Comparison of ENCODE assay signal across 1 cellular context in the genomic region with DNA sequence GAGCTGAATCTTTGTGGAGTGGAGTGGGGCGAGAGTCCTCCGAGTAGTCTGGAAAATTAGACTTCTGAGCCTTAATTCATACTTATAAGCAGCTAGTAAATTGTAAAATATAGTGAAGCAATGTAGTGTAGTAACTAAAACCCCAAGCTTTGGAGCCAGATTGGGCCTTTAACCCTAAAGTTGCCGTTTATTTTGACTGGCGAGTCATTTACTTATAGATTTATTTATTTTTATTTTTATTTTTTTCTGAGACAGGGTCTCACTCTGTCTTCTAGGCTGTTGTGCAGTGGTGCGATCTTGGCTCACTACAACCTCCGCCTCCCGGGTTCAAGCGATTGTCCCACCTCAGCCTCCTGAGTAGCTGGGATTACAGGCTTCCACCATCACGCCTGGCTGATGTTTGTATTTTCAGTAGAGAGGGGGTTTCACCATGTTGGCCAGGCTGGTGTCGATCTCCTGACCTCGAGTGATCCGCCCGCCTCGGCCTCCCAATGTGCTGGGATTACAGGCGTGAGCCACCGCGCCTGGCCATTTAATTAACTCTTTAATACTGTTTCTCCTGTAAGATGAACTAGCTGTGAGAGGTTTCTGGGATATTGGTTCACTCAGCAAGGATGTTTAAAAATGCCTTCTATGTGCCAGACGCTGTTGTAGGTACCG.
A peak's percentile ranks its signal among the peaks of the same experiment; 100 is the strongest.
TF ChIP-seq lines count a peak whose summit lies in the region.

No MANE protein-coding gene starts in this region.

TF ChIP-seq in K562, 482 proteins besides CTCF, POLR2A, EP300 and RAD21 (continued from another document and continues in another):
- TF ChIP-seq, protein P1, sequence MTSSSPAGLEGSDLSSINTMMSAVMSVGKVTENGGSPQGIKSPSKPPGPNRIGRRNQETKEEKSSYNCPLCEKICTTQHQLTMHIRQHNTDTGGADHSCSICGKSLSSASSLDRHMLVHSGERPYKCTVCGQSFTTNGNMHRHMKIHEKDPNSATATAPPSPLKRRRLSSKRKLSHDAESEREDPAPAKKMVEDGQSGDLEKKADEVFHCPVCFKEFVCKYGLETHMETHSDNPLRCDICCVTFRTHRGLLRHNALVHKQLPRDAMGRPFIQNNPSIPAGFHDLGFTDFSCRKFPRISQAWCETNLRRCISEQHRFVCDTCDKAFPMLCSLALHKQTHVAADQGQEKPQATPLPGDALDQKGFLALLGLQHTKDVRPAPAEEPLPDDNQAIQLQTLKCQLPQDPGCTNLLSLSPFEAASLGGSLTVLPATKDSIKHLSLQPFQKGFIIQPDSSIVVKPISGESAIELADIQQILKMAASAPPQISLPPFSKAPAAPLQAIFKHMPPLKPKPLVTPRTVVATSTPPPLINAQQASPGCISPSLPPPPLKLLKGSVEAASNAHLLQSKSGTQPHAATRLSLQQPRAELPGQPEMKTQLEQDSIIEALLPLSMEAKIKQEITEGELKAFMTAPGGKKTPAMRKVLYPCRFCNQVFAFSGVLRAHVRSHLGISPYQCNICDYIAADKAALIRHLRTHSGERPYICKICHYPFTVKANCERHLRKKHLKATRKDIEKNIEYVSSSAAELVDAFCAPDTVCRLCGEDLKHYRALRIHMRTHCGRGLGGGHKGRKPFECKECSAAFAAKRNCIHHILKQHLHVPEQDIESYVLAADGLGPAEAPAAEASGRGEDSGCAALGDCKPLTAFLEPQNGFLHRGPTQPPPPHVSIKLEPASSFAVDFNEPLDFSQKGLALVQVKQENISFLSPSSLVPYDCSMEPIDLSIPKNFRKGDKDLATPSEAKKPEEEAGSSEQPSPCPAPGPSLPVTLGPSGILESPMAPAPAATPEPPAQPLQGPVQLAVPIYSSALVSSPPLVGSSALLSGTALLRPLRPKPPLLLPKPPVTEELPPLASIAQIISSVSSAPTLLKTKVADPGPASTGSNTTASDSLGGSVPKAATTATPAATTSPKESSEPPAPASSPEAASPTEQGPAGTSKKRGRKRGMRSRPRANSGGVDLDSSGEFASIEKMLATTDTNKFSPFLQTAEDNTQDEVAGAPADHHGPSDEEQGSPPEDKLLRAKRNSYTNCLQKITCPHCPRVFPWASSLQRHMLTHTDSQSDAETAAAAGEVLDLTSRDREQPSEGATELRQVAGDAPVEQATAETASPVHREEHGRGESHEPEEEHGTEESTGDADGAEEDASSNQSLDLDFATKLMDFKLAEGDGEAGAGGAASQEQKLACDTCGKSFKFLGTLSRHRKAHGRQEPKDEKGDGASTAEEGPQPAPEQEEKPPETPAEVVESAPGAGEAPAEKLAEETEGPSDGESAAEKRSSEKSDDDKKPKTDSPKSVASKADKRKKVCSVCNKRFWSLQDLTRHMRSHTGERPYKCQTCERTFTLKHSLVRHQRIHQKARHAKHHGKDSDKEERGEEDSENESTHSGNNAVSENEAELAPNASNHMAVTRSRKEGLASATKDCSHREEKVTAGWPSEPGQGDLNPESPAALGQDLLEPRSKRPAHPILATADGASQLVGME (CRISPR knock-in tag; IDR thresholded peaks at IDR 0.05): no peak
- TF ChIP-seq, protein P2, sequence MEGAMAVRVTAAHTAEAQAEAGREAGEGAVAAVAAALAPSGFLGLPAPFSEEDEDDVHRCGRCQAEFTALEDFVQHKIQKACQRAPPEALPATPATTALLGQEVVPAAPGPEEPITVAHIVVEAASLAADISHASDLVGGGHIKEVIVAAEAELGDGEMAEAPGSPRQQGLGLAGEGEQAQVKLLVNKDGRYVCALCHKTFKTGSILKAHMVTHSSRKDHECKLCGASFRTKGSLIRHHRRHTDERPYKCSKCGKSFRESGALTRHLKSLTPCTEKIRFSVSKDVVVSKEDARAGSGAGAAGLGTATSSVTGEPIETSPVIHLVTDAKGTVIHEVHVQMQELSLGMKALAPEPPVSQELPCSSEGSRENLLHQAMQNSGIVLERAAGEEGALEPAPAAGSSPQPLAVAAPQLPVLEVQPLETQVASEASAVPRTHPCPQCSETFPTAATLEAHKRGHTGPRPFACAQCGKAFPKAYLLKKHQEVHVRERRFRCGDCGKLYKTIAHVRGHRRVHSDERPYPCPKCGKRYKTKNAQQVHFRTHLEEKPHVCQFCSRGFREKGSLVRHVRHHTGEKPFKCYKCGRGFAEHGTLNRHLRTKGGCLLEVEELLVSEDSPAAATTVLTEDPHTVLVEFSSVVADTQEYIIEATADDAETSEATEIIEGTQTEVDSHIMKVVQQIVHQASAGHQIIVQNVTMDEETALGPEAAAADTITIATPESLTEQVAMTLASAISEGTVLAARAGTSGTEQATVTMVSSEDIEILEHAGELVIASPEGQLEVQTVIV (CRISPR knock-in tag; IDR thresholded peaks at IDR 0.05; ENCODE audit: borderline replicate concordance): no peak
- TF ChIP-seq POU5F1 (IDR thresholded peaks at IDR 0.05; ENCODE audit: borderline replicate concordance, low read depth, low read length, partially characterized antibody) (no peak), ZNF778 (CRISPR knock-in tag; IDR thresholded peaks at IDR 0.05) (no peak), BMI1 (IDR thresholded peaks at IDR 0.05; ENCODE audit: low read length) (no peak), TEAD2 (tag; IDR thresholded peaks at IDR 0.05) (no peak), MECOM (CRISPR knock-in tag; IDR thresholded peaks at IDR 0.05) (no peak), HDAC2 (IDR thresholded peaks at IDR 0.05) (no peak), FOXK1 (CRISPR knock-in tag; IDR thresholded peaks at IDR 0.05; ENCODE audit: borderline replicate concordance) (no peak), POLR3A (IDR thresholded peaks at IDR 0.05; ENCODE audit: borderline replicate concordance, extremely low read depth, insufficient read depth, insufficient read length) (no peak), CCAR2 (IDR thresholded peaks at IDR 0.05; ENCODE audit: low read depth, low read length) (no peak), ESRRB (CRISPR knock-in tag; IDR thresholded peaks at IDR 0.05; ENCODE audit: borderline replicate concordance) (no peak), RNF2 (IDR thresholded peaks at IDR 0.05) (no peak), MAZ (CRISPR knock-in tag; conservative IDR thresholded peaks at IDR 0.05 in 1 of 2, IDR thresholded peaks at IDR 0.05 in 1 of 2) (peak in 1 of 2 experiments; percentile 2; a peak in 2 of 4 replicates)
- TF ChIP-seq, protein P3, sequence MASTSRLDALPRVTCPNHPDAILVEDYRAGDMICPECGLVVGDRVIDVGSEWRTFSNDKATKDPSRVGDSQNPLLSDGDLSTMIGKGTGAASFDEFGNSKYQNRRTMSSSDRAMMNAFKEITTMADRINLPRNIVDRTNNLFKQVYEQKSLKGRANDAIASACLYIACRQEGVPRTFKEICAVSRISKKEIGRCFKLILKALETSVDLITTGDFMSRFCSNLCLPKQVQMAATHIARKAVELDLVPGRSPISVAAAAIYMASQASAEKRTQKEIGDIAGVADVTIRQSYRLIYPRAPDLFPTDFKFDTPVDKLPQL (IDR thresholded peaks at IDR 0.05; ENCODE audit: extremely low read depth, insufficient read length): peak; percentile 93
- TF ChIP-seq, protein P4, sequence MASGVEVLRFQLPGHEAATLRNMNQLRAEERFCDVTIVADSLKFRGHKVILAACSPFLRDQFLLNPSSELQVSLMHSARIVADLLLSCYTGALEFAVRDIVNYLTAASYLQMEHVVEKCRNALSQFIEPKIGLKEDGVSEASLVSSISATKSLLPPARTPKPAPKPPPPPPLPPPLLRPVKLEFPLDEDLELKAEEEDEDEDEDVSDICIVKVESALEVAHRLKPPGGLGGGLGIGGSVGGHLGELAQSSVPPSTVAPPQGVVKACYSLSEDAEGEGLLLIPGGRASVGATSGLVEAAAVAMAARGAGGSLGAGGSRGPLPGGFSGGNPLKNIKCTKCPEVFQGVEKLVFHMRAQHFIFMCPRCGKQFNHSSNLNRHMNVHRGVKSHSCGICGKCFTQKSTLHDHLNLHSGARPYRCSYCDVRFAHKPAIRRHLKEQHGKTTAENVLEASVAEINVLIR (CRISPR knock-in tag; IDR thresholded peaks at IDR 0.05): no peak
- TF ChIP-seq, protein P5, sequence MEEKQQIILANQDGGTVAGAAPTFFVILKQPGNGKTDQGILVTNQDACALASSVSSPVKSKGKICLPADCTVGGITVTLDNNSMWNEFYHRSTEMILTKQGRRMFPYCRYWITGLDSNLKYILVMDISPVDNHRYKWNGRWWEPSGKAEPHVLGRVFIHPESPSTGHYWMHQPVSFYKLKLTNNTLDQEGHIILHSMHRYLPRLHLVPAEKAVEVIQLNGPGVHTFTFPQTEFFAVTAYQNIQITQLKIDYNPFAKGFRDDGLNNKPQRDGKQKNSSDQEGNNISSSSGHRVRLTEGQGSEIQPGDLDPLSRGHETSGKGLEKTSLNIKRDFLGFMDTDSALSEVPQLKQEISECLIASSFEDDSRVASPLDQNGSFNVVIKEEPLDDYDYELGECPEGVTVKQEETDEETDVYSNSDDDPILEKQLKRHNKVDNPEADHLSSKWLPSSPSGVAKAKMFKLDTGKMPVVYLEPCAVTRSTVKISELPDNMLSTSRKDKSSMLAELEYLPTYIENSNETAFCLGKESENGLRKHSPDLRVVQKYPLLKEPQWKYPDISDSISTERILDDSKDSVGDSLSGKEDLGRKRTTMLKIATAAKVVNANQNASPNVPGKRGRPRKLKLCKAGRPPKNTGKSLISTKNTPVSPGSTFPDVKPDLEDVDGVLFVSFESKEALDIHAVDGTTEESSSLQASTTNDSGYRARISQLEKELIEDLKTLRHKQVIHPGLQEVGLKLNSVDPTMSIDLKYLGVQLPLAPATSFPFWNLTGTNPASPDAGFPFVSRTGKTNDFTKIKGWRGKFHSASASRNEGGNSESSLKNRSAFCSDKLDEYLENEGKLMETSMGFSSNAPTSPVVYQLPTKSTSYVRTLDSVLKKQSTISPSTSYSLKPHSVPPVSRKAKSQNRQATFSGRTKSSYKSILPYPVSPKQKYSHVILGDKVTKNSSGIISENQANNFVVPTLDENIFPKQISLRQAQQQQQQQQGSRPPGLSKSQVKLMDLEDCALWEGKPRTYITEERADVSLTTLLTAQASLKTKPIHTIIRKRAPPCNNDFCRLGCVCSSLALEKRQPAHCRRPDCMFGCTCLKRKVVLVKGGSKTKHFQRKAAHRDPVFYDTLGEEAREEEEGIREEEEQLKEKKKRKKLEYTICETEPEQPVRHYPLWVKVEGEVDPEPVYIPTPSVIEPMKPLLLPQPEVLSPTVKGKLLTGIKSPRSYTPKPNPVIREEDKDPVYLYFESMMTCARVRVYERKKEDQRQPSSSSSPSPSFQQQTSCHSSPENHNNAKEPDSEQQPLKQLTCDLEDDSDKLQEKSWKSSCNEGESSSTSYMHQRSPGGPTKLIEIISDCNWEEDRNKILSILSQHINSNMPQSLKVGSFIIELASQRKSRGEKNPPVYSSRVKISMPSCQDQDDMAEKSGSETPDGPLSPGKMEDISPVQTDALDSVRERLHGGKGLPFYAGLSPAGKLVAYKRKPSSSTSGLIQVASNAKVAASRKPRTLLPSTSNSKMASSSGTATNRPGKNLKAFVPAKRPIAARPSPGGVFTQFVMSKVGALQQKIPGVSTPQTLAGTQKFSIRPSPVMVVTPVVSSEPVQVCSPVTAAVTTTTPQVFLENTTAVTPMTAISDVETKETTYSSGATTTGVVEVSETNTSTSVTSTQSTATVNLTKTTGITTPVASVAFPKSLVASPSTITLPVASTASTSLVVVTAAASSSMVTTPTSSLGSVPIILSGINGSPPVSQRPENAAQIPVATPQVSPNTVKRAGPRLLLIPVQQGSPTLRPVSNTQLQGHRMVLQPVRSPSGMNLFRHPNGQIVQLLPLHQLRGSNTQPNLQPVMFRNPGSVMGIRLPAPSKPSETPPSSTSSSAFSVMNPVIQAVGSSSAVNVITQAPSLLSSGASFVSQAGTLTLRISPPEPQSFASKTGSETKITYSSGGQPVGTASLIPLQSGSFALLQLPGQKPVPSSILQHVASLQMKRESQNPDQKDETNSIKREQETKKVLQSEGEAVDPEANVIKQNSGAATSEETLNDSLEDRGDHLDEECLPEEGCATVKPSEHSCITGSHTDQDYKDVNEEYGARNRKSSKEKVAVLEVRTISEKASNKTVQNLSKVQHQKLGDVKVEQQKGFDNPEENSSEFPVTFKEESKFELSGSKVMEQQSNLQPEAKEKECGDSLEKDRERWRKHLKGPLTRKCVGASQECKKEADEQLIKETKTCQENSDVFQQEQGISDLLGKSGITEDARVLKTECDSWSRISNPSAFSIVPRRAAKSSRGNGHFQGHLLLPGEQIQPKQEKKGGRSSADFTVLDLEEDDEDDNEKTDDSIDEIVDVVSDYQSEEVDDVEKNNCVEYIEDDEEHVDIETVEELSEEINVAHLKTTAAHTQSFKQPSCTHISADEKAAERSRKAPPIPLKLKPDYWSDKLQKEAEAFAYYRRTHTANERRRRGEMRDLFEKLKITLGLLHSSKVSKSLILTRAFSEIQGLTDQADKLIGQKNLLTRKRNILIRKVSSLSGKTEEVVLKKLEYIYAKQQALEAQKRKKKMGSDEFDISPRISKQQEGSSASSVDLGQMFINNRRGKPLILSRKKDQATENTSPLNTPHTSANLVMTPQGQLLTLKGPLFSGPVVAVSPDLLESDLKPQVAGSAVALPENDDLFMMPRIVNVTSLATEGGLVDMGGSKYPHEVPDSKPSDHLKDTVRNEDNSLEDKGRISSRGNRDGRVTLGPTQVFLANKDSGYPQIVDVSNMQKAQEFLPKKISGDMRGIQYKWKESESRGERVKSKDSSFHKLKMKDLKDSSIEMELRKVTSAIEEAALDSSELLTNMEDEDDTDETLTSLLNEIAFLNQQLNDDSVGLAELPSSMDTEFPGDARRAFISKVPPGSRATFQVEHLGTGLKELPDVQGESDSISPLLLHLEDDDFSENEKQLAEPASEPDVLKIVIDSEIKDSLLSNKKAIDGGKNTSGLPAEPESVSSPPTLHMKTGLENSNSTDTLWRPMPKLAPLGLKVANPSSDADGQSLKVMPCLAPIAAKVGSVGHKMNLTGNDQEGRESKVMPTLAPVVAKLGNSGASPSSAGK (IDR thresholded peaks at IDR 0.05): peak; percentile 49; the same call in 1 of the 2 replicates
- TF ChIP-seq, protein P6, sequence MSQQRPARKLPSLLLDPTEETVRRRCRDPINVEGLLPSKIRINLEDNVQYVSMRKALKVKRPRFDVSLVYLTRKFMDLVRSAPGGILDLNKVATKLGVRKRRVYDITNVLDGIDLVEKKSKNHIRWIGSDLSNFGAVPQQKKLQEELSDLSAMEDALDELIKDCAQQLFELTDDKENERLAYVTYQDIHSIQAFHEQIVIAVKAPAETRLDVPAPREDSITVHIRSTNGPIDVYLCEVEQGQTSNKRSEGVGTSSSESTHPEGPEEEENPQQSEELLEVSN (IDR thresholded peaks at IDR 0.05; ENCODE audit: borderline replicate concordance in 1 of 2, extremely low read depth in 1 of 2, insufficient read depth in 1 of 2, insufficient read length in 1 of 2, low read depth in 1 of 2, low read length in 1 of 2, poor library complexity in 1 of 2, severe bottlenecking in 1 of 2): no peak
- TF ChIP-seq, protein P7, sequence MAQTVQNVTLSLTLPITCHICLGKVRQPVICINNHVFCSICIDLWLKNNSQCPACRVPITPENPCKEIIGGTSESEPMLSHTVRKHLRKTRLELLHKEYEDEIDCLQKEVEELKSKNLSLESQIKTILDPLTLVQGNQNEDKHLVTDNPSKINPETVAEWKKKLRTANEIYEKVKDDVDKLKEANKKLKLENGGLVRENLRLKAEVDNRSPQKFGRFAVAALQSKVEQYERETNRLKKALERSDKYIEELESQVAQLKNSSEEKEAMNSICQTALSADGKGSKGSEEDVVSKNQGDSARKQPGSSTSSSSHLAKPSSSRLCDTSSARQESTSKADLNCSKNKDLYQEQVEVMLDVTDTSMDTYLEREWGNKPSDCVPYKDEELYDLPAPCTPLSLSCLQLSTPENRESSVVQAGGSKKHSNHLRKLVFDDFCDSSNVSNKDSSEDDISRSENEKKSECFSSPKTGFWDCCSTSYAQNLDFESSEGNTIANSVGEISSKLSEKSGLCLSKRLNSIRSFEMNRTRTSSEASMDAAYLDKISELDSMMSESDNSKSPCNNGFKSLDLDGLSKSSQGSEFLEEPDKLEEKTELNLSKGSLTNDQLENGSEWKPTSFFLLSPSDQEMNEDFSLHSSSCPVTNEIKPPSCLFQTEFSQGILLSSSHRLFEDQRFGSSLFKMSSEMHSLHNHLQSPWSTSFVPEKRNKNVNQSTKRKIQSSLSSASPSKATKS (CRISPR knock-in tag; IDR thresholded peaks at IDR 0.05): no peak
- TF ChIP-seq, protein P8, sequence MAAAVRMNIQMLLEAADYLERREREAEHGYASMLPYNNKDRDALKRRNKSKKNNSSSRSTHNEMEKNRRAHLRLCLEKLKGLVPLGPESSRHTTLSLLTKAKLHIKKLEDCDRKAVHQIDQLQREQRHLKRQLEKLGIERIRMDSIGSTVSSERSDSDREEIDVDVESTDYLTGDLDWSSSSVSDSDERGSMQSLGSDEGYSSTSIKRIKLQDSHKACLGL (CRISPR knock-in tag; IDR thresholded peaks at IDR 0.05; ENCODE audit: borderline replicate concordance, poor library complexity, severe bottlenecking): no peak
